In genomic region chr3:31953091-31953490, GRCh38 we compare ENCODE assay signal across 23 cellular contexts. TPM values are rescaled to one million over a fixed set of nuclear protein-coding genes. Genes with fewer than 3 reads are reported as not detected.
"Had no signal": no experiment of that assay in that cellular context is flagged by ENCODE, and none has a peak within 500 bp of the region (broad histone marks: within the 10 kb centered on the region; RNA-seq: fewer than 3 reads in every experiment).

No MANE protein-coding gene starts in this region.

- H3K27ac ChIP-seq: cardiac muscle cell, foreskin keratinocyte, hepatocyte, left ventricle myocardium inferior, neutrophil, pancreas, psoas muscle, right atrium auricular region, thyroid gland, upper lobe of right lung had no signal

- DNase-seq: activated CD4-positive, alpha-beta memory T cell treated with anti-CD3 and anti-CD28 coated beads for 36 hours; activated CD4-positive, alpha-beta T cell treated with anti-CD3 and anti-CD28 coated beads for 48 hours; activated CD4-positive, CD25-positive, alpha-beta regulatory T cell; activated effector memory CD4-positive, alpha-beta T cell treated with Interleukin-2 at 50 U/mL for 16 hours; activated naive CD4-positive, alpha-beta T cell treated with anti-CD3 and anti-CD28 coated beads for 36 hours; activated T-cell treated with anti-CD3 and anti-CD28 coated beads, Interleukin-2, amount 50 U/mL, for 72 hours; amygdala; foreskin keratinocyte; immature natural killer cell; left ventricle myocardium inferior; mammary epithelial cell; midbrain; pancreas; psoas muscle; stimulated activated CD4-positive, alpha-beta T cell treated with anti-CD3 and anti-CD28 coated beads, Interleukin-4, amount 100 ng/mL, for 24 hours; substantia nigra; T1000; thyroid gland; upper lobe of right lung had no signal

- H3K9me3 ChIP-seq: neutrophil, pancreas, thyroid gland, upper lobe of right lung had no signal

- H3K4me2 ChIP-seq: hepatocyte had no signal

- H3K36me3 ChIP-seq: cardiac muscle cell, left ventricle myocardium inferior, neutrophil, pancreas, right atrium auricular region, thyroid gland, upper lobe of right lung had no signal

- H3K4me1 ChIP-seq: pancreas, psoas muscle had no signal

- H2AFZ ChIP-seq: hepatocyte had no signal

- ATAC-seq: activated T-cell treated with anti-CD3 and anti-CD28 coated beads, Interleukin-2, amount 50 U/mL, for 72 hours; foreskin keratinocyte; pancreas; psoas muscle; upper lobe of right lung had no signal

- H3K27me3 ChIP-seq: cardiac muscle cell, foreskin keratinocyte, hepatocyte, pancreas, right atrium auricular region, thyroid gland, upper lobe of right lung had no signal

- H3K4me3 ChIP-seq: cardiac muscle cell, hepatocyte, left ventricle myocardium inferior, pancreas, psoas muscle, right atrium auricular region, thyroid gland, upper lobe of right lung had no signal

RNA-seq across cellular contexts. Expression of gene ZNF860, which starts 28.5 kb away (rescaled TPM):
- total RNA-seq: cardiac muscle cell, psoas muscle had no signal
